Comparison of ENCODE assay signal across 1 cellular context in genomic region chr6:44265003-44265842, GRCh38.
TF ChIP-seq lines count a peak whose summit lies in the region.

A gene with protein sequence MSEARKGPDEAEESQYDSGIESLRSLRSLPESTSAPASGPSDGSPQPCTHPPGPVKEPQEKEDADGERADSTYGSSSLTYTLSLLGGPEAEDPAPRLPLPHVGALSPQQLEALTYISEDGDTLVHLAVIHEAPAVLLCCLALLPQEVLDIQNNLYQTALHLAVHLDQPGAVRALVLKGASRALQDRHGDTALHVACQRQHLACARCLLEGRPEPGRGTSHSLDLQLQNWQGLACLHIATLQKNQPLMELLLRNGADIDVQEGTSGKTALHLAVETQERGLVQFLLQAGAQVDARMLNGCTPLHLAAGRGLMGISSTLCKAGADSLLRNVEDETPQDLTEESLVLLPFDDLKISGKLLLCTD (minus strand): TSS chr6:44265551. CDS start chr6:44265346, 205 bp downstream.

TF ChIP-seq in GM12878, 131 proteins besides CTCF, POLR2A, EP300 and RAD21 (continued from another document and continues in another):
- no peak for TF ChIP-seq SKIL (IDR thresholded peaks at IDR 0.05; ENCODE audit: low read depth, poor library complexity, severe bottlenecking)
- peak; percentile 75 for TF ChIP-seq SIN3A (IDR thresholded peaks at IDR 0.05; ENCODE audit: low read depth, low read length)
- no peak for TF ChIP-seq NRF1 (conservative IDR thresholded peaks at IDR 0.05; ENCODE audit: low read depth, low read length)
- no peak; the same call in 1 of the 2 replicates for TF ChIP-seq MXI1 (IDR thresholded peaks at IDR 0.05; ENCODE audit: low read depth, low read length)
- peak; percentile 20 to 29; a peak in 2 of 4 replicates for TF ChIP-seq IKZF2 (IDR thresholded peaks at IDR 0.05)
- TF ChIP-seq WRNIP1 (IDR thresholded peaks at IDR 0.05; ENCODE audit: borderline replicate concordance, low read depth, low read length): no peak
- TF ChIP-seq ATF2 (IDR thresholded peaks at IDR 0.05; ENCODE audit: low read length): no peak
- TF ChIP-seq, protein P1, sequence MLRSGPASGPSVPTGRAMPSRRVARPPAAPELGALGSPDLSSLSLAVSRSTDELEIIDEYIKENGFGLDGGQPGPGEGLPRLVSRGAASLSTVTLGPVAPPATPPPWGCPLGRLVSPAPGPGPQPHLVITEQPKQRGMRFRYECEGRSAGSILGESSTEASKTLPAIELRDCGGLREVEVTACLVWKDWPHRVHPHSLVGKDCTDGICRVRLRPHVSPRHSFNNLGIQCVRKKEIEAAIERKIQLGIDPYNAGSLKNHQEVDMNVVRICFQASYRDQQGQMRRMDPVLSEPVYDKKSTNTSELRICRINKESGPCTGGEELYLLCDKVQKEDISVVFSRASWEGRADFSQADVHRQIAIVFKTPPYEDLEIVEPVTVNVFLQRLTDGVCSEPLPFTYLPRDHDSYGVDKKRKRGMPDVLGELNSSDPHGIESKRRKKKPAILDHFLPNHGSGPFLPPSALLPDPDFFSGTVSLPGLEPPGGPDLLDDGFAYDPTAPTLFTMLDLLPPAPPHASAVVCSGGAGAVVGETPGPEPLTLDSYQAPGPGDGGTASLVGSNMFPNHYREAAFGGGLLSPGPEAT (IDR thresholded peaks at IDR 0.05; ENCODE audit: low read depth): 0 out of 2 replicates have a peak, but pooled peaks have one; percentile 55
- TF ChIP-seq, protein P2, sequence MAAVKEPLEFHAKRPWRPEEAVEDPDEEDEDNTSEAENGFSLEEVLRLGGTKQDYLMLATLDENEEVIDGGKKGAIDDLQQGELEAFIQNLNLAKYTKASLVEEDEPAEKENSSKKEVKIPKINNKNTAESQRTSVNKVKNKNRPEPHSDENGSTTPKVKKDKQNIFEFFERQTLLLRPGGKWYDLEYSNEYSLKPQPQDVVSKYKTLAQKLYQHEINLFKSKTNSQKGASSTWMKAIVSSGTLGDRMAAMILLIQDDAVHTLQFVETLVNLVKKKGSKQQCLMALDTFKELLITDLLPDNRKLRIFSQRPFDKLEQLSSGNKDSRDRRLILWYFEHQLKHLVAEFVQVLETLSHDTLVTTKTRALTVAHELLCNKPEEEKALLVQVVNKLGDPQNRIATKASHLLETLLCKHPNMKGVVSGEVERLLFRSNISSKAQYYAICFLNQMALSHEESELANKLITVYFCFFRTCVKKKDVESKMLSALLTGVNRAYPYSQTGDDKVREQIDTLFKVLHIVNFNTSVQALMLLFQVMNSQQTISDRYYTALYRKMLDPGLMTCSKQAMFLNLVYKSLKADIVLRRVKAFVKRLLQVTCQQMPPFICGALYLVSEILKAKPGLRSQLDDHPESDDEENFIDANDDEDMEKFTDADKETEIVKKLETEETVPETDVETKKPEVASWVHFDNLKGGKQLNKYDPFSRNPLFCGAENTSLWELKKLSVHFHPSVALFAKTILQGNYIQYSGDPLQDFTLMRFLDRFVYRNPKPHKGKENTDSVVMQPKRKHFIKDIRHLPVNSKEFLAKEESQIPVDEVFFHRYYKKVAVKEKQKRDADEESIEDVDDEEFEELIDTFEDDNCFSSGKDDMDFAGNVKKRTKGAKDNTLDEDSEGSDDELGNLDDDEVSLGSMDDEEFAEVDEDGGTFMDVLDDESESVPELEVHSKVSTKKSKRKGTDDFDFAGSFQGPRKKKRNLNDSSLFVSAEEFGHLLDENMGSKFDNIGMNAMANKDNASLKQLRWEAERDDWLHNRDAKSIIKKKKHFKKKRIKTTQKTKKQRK (IDR thresholded peaks at IDR 0.05; ENCODE audit: low read depth, low read length): no peak
- no peak for TF ChIP-seq NR2C1 (IDR thresholded peaks at IDR 0.05)
- 0 out of 4 replicates have a peak, but pooled peaks of 1 of the 2 experiments have one; percentile 7 for TF ChIP-seq SRF (IDR thresholded peaks at IDR 0.05; ENCODE audit: low read depth in 2 of 2, low read length in 2 of 2)
- TF ChIP-seq PAX5 (IDR thresholded peaks at IDR 0.05; ENCODE audit: borderline replicate concordance, low read depth, low read length): peak; percentile 77; the same call in 1 of the 2 replicates
- peak; percentile 65; the same call in 1 of the 2 replicates for TF ChIP-seq TAF1 (IDR thresholded peaks at IDR 0.05; ENCODE audit: borderline replicate concordance, low read depth, low read length)
- TF ChIP-seq ATF7 (IDR thresholded peaks at IDR 0.05; ENCODE audit: low read depth): no peak
- TF ChIP-seq, protein P3, sequence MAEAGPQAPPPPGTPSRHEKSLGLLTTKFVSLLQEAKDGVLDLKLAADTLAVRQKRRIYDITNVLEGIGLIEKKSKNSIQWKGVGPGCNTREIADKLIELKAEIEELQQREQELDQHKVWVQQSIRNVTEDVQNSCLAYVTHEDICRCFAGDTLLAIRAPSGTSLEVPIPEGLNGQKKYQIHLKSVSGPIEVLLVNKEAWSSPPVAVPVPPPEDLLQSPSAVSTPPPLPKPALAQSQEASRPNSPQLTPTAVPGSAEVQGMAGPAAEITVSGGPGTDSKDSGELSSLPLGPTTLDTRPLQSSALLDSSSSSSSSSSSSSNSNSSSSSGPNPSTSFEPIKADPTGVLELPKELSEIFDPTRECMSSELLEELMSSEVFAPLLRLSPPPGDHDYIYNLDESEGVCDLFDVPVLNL (IDR thresholded peaks at IDR 0.05; ENCODE audit: low read depth, low read length): no peak
- no peak for TF ChIP-seq FOXK2 (IDR thresholded peaks at IDR 0.05)
- peak; percentile 82 for TF ChIP-seq MAX (IDR thresholded peaks at IDR 0.05; ENCODE audit: low read depth, low read length)
- TF ChIP-seq ZNF217 (IDR thresholded peaks at IDR 0.05): no peak
- no peak for TF ChIP-seq JUNB (IDR thresholded peaks at IDR 0.05)
- TF ChIP-seq CREB1 (IDR thresholded peaks at IDR 0.05; ENCODE audit: low read depth): no peak
- no peak for TF ChIP-seq ZBED1 (IDR thresholded peaks at IDR 0.05; ENCODE audit: borderline replicate concordance)
- TF ChIP-seq CHD4 (IDR thresholded peaks at IDR 0.05): no peak
- TF ChIP-seq TCF3 (IDR thresholded peaks at IDR 0.05; ENCODE audit: borderline replicate concordance, insufficient read depth, low read depth, low read length): peak; percentile 79; the same call in 1 of the 2 replicates
- no peak for TF ChIP-seq KAT2A (conservative IDR thresholded peaks at IDR 0.05; ENCODE audit: control insufficient read depth, low read depth, low read length)
- TF ChIP-seq, protein P4, sequence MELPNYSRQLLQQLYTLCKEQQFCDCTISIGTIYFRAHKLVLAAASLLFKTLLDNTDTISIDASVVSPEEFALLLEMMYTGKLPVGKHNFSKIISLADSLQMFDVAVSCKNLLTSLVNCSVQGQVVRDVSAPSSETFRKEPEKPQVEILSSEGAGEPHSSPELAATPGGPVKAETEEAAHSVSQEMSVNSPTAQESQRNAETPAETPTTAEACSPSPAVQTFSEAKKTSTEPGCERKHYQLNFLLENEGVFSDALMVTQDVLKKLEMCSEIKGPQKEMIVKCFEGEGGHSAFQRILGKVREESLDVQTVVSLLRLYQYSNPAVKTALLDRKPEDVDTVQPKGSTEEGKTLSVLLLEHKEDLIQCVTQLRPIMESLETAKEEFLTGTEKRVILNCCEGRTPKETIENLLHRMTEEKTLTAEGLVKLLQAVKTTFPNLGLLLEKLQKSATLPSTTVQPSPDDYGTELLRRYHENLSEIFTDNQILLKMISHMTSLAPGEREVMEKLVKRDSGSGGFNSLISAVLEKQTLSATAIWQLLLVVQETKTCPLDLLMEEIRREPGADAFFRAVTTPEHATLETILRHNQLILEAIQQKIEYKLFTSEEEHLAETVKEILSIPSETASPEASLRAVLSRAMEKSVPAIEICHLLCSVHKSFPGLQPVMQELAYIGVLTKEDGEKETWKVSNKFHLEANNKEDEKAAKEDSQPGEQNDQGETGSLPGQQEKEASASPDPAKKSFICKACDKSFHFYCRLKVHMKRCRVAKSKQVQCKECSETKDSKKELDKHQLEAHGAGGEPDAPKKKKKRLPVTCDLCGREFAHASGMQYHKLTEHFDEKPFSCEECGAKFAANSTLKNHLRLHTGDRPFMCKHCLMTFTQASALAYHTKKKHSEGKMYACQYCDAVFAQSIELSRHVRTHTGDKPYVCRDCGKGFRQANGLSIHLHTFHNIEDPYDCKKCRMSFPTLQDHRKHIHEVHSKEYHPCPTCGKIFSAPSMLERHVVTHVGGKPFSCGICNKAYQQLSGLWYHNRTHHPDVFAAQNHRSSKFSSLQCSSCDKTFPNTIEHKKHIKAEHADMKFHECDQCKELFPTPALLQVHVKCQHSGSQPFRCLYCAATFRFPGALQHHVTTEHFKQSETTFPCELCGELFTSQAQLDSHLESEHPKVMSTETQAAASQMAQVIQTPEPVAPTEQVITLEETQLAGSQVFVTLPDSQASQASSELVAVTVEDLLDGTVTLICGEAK (IDR thresholded peaks at IDR 0.05; ENCODE audit: borderline replicate concordance): no peak
- TF ChIP-seq CBX5 (IDR thresholded peaks at IDR 0.05; ENCODE audit: low read depth): no peak
- TF ChIP-seq, protein P5, sequence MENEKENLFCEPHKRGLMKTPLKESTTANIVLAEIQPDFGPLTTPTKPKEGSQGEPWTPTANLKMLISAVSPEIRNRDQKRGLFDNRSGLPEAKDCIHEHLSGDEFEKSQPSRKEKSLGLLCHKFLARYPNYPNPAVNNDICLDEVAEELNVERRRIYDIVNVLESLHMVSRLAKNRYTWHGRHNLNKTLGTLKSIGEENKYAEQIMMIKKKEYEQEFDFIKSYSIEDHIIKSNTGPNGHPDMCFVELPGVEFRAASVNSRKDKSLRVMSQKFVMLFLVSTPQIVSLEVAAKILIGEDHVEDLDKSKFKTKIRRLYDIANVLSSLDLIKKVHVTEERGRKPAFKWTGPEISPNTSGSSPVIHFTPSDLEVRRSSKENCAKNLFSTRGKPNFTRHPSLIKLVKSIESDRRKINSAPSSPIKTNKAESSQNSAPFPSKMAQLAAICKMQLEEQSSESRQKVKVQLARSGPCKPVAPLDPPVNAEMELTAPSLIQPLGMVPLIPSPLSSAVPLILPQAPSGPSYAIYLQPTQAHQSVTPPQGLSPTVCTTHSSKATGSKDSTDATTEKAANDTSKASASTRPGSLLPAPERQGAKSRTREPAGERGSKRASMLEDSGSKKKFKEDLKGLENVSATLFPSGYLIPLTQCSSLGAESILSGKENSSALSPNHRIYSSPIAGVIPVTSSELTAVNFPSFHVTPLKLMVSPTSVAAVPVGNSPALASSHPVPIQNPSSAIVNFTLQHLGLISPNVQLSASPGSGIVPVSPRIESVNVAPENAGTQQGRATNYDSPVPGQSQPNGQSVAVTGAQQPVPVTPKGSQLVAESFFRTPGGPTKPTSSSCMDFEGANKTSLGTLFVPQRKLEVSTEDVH (IDR thresholded peaks at IDR 0.05; ENCODE audit: low read depth, partially characterized antibody): no peak
- TF ChIP-seq, protein P6, sequence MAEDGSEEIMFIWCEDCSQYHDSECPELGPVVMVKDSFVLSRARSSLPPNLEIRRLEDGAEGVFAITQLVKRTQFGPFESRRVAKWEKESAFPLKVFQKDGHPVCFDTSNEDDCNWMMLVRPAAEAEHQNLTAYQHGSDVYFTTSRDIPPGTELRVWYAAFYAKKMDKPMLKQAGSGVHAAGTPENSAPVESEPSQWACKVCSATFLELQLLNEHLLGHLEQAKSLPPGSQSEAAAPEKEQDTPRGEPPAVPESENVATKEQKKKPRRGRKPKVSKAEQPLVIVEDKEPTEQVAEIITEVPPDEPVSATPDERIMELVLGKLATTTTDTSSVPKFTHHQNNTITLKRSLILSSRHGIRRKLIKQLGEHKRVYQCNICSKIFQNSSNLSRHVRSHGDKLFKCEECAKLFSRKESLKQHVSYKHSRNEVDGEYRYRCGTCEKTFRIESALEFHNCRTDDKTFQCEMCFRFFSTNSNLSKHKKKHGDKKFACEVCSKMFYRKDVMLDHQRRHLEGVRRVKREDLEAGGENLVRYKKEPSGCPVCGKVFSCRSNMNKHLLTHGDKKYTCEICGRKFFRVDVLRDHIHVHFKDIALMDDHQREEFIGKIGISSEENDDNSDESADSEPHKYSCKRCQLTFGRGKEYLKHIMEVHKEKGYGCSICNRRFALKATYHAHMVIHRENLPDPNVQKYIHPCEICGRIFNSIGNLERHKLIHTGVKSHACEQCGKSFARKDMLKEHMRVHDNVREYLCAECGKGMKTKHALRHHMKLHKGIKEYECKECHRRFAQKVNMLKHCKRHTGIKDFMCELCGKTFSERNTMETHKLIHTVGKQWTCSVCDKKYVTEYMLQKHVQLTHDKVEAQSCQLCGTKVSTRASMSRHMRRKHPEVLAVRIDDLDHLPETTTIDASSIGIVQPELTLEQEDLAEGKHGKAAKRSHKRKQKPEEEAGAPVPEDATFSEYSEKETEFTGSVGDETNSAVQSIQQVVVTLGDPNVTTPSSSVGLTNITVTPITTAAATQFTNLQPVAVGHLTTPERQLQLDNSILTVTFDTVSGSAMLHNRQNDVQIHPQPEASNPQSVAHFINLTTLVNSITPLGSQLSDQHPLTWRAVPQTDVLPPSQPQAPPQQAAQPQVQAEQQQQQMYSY (CRISPR knock-in tag; IDR thresholded peaks at IDR 0.05): no peak
- TF ChIP-seq BRCA1 (IDR thresholded peaks at IDR 0.05; ENCODE audit: low read depth, low read length): no peak
- TF ChIP-seq TCF12 (IDR thresholded peaks at IDR 0.05; ENCODE audit: low read depth, low read length): peak; percentile 84
- TF ChIP-seq BCL11A (IDR thresholded peaks at IDR 0.05; ENCODE audit: low read depth, low read length): no peak
- no peak for TF ChIP-seq FOXM1 (IDR thresholded peaks at IDR 0.05; ENCODE audit: low read depth, low read length)
- 0 out of 2 replicates have a peak, but pooled peaks have one; percentile 25 for TF ChIP-seq CBFB (IDR thresholded peaks at IDR 0.05; ENCODE audit: low read depth)
- no peak for TF ChIP-seq MYB (IDR thresholded peaks at IDR 0.05; ENCODE audit: borderline replicate concordance, low read depth, low read length)
- no peak for TF ChIP-seq YBX1 (IDR thresholded peaks at IDR 0.05)
- TF ChIP-seq STAT1 (conservative IDR thresholded peaks at IDR 0.05): 0 out of 2 replicates have a peak, but pooled peaks have one; percentile 22
- TF ChIP-seq HDAC6 (IDR thresholded peaks at IDR 0.05; ENCODE audit: unreplicated experiment): peak; percentile 35
